Comparison of ENCODE assay signal across 1 cellular context in the genomic region with DNA sequence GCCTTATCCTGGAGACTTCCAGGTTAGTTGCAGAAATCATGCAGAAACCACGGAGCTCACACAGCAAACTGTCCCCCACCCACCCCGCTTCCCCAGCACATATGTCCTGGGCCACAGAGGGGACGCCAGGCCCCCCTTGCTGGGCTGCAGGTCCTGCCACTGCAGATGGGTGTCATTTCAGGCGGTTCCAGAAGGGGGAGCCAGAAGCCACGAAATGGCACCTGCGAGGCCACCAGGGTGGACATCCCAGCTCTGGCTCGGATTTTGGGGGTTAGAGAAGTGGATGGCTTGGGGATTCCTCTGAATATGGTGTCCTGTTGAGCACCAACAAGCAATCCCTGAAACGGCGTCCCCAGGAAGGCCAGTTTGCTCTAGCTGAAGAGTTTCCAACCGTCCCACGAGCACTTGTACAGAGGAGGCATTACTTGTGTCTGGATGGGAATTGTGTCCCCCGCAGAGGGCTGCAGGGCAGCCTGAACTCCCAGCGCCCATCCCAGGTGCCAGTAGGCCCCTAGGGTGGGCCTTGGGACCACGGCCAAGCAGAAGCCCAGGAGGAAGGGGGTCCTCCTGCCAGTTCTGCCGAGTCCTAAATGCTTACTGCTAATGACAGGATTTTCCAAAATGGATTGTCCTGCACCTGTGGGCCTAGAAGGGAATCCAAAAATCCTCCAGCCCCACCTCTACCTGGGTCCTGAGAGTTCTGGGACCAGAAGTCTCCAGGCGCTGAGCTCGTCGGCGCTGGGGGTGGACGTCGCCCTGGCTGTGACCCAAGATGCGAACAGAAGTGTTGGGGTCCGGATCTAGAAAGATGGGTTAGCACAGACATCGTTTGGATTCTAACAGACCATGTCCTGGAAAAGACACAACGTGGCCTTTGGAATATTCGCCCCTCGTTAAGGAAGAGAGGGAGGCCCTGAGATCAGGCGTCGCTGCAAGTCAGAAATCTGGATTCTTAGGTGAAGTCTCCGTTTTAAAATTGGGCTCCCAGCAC.
TF ChIP-seq lines count a peak whose summit lies in the region.

No MANE protein-coding gene starts in this region.

TF ChIP-seq in GM23338, 12 proteins besides CTCF, POLR2A, EP300 and RAD21 (continued from another document):
- TF ChIP-seq, protein P1, sequence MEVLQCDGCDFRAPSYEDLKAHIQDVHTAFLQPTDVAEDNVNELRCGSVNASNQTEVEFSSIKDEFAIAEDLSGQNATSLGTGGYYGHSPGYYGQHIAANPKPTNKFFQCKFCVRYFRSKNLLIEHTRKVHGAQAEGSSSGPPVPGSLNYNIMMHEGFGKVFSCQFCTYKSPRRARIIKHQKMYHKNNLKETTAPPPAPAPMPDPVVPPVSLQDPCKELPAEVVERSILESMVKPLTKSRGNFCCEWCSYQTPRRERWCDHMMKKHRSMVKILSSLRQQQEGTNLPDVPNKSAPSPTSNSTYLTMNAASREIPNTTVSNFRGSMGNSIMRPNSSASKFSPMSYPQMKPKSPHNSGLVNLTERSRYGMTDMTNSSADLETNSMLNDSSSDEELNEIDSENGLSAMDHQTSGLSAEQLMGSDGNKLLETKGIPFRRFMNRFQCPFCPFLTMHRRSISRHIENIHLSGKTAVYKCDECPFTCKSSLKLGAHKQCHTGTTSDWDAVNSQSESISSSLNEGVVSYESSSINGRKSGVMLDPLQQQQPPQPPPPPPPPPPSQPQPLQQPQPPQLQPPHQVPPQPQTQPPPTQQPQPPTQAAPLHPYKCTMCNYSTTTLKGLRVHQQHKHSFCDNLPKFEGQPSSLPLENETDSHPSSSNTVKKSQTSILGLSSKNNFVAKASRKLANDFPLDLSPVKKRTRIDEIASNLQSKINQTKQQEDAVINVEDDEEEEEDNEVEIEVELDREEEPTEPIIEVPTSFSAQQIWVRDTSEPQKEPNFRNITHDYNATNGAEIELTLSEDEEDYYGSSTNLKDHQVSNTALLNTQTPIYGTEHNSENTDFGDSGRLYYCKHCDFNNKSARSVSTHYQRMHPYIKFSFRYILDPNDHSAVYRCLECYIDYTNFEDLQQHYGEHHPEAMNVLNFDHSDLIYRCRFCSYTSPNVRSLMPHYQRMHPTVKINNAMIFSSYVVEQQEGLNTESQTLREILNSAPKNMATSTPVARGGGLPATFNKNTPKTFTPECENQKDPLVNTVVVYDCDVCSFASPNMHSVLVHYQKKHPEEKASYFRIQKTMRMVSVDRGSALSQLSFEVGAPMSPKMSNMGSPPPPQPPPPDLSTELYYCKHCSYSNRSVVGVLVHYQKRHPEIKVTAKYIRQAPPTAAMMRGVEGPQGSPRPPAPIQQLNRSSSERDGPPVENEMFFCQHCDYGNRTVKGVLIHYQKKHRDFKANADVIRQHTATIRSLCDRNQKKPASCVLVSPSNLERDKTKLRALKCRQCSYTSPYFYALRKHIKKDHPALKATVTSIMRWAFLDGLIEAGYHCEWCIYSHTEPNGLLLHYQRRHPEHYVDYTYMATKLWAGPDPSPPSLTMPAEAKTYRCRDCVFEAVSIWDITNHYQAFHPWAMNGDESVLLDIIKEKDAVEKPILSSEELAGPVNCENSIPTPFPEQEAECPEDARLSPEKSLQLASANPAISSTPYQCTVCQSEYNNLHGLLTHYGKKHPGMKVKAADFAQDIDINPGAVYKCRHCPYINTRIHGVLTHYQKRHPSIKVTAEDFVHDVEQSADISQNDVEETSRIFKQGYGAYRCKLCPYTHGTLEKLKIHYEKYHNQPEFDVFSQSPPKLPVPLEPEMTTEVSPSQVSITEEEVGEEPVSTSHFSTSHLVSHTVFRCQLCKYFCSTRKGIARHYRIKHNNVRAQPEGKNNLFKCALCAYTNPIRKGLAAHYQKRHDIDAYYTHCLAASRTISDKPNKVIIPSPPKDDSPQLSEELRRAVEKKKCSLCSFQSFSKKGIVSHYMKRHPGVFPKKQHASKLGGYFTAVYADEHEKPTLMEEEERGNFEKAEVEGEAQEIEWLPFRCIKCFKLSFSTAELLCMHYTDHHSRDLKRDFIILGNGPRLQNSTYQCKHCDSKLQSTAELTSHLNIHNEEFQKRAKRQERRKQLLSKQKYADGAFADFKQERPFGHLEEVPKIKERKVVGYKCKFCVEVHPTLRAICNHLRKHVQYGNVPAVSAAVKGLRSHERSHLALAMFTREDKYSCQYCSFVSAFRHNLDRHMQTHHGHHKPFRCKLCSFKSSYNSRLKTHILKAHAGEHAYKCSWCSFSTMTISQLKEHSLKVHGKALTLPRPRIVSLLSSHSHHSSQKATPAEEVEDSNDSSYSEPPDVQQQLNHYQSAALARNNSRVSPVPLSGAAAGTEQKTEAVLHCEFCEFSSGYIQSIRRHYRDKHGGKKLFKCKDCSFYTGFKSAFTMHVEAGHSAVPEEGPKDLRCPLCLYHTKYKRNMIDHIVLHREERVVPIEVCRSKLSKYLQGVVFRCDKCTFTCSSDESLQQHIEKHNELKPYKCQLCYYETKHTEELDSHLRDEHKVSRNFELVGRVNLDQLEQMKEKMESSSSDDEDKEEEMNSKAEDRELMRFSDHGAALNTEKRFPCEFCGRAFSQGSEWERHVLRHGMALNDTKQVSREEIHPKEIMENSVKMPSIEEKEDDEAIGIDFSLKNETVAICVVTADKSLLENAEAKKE (CRISPR knock-in tag; IDR thresholded peaks at IDR 0.05): no peak
- TF ChIP-seq EZH2phosphoT487 (IDR thresholded peaks at IDR 0.05; ENCODE audit: unreplicated experiment): no peak
- no peak for TF ChIP-seq JUNB (IDR thresholded peaks at IDR 0.05; ENCODE audit: unreplicated experiment)
